In the genomic region with DNA sequence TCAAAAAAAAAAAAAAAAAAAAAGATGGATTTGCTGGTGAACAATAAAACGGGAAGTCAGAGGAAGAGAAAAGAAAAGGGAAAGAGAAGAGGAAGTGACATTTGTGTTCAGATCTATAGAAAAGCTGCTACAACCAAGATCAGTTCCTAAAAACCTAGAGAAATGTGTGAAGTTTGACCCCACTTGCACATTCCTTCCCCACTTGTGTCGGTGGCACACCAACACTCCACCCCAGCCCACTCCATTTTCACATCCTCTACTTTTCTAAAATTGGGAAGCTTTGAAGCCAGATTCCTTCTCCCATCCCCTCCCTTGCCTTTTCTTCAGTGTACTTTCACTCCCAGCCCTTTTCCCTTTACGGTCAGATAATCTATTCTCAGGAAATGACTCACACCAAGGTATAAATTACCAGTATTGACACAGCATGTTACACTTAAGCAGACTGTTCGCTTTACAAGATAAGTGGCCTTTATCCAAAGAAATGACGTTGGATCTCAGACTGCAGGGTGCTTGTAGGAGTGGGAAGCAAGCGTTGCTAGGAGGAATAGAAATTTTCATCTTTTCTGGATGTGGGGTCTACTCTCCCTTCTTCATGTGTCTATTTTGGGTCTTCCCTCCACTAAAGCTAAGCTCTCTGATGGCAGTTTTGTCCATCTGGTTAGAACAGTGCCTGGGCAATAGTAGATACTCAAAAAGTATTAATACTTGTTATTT, we compare ENCODE assay signal across 10 cellular contexts.
A peak's percentile ranks its signal among the peaks of the same experiment; 100 is the strongest.
DNase-seq lines count a peak whose midpoint lies in the region; ATAC-seq, FAIRE-seq and TF ChIP-seq lines count a peak whose summit lies in the region.
"Had no signal": no experiment of that assay in that cellular context is flagged by ENCODE, and none has a peak within 500 bp of the region (broad histone marks: within the 10 kb centered on the region; RNA-seq: fewer than 3 reads in every experiment).

No MANE protein-coding gene starts in this region.

- H3K4me3 ChIP-seq in mucosa of rectum (ENCODE audit: low read length in 2 of 2), result peak overlapping the region; percentile 5 to 55

- H3K4me3 Mint-ChIP-seq in chondrocyte (ENCODE audit: unreplicated experiment), result peak overlapping the region; percentile 42
- H3K4me3 Mint-ChIP-seq: IgD-negative memory B cell had no signal

- no peaks in the 10 kb centered on the region for H3K27me3 ChIP-seq in mucosa of rectum (ENCODE audit: control insufficient read depth in 2 of 2, insufficient read depth in 2 of 2, low read length in 2 of 2)
- H3K27me3 ChIP-seq: neutrophil had no signal

- no peaks in the 10 kb centered on the region for H3K9me3 Mint-ChIP-seq in chondrocyte (ENCODE audit: low read depth)

- DNase-seq in GM12891 (ENCODE audit: insufficient read length, low spot score) (no peak), NCI-H345 treated with DMSO at 0.1 percent for 48 hours (lab: John Stamatoyannopoulos, UW; ENCODE audit: unreplicated experiment) (peak; percentile 78), chondrocyte (ENCODE audit: low spot score) (no peak), RPMI8226 (no peak)

- H3K36me3 Mint-ChIP-seq in chondrocyte (ENCODE audit: low read depth), result no peaks in the 10 kb centered on the region
- H3K36me3 Mint-ChIP-seq: IgD-negative memory B cell had no signal

- no peak for TF ChIP-seq CTCF in chondrocyte (IDR thresholded peaks at IDR 0.05)

- H3K9ac ChIP-seq in mucosa of rectum (ENCODE audit: low read depth in 1 of 2, low read length in 2 of 2), result peak overlapping the region; percentile 17 to 54

- no peaks in the 10 kb centered on the region for H3K9me3 ChIP-seq in mucosa of rectum (ENCODE audit: control insufficient read depth in 2 of 2, low read length in 2 of 2)
- H3K9me3 ChIP-seq: neutrophil had no signal

- peak overlapping the region; percentile 84 to 87 for H3K27ac ChIP-seq in mucosa of rectum (ENCODE audit: low read depth in 2 of 2, low read length in 2 of 2)
- H3K27ac ChIP-seq: neutrophil had no signal

- peaks cover 22 to 34% of the 10 kb centered on the region in 2 donors for H3K4me1 ChIP-seq in mucosa of rectum (ENCODE audit: control insufficient read depth in 2 of 2, insufficient read depth in 2 of 2, low read length in 2 of 2)

- H3K36me3 ChIP-seq in mucosa of rectum (ENCODE audit: control insufficient read depth in 2 of 2, insufficient read depth in 2 of 2, low read length in 2 of 2), result no peaks in the 10 kb centered on the region
- H3K36me3 ChIP-seq: neutrophil had no signal

- H3K27ac Mint-ChIP-seq in chondrocyte (ENCODE audit: unreplicated experiment), result peak overlapping the region; percentile 89
- H3K27ac Mint-ChIP-seq: IgD-negative memory B cell had no signal

- peaks cover 29% of the 10 kb centered on the region for H3K4me1 Mint-ChIP-seq in chondrocyte (ENCODE audit: low read depth)
- H3K4me1 Mint-ChIP-seq: IgD-negative memory B cell had no signal

- H3K27me3 Mint-ChIP-seq in chondrocyte (ENCODE audit: low read depth), result no peaks in the 10 kb centered on the region

- no peak for TF ChIP-seq POLR2A in GM12891 (IDR thresholded peaks at IDR 0.05; ENCODE audit: low read depth, low read length)

- ATAC-seq in GM21786 (IDR thresholded peaks at IDR 0.05; ENCODE audit: unreplicated experiment) (no peak), GM19397 (IDR thresholded peaks at IDR 0.05; ENCODE audit: unreplicated experiment) (no peak), HG03520 (IDR thresholded peaks at IDR 0.05; ENCODE audit: unreplicated experiment) (no peak)

- FAIRE-seq in GM12891 (lab: Jason Lieb, UNC), result no peak

TF ChIP-seq in GM12891, 5 proteins besides CTCF, POLR2A, EP300 and RAD21:
- TF ChIP-seq POLR2AphosphoS5 (IDR thresholded peaks at IDR 0.05; ENCODE audit: low read depth, low read length) (no peak), SPI1 (IDR thresholded peaks at IDR 0.05; ENCODE audit: low read depth, low read length) (0 out of 2 replicates have a peak, but pooled peaks have one; percentile 18)
